Comparison of ENCODE assay signal across 10 cellular contexts in genomic region chr10:22623624-22624263, GRCh38.
DNase-seq lines count a peak whose midpoint lies in the region; ATAC-seq and TF ChIP-seq lines count a peak whose summit lies in the region.
"Had no signal": no experiment of that assay in that cellular context is flagged by ENCODE, and none has a peak within 500 bp of the region (broad histone marks: within the 10 kb centered on the region; RNA-seq: fewer than 3 reads in every experiment).

No MANE protein-coding gene starts in this region.

- no peaks in the 10 kb centered on the region for H3K36me3 ChIP-seq in heart right ventricle
- no peaks in the 10 kb centered on the region for H3K36me3 ChIP-seq in ascending aorta
- H3K36me3 ChIP-seq: vagina had no signal

- ATAC-seq in T-cell (replicated peaks in 1 of 4) (peak in 1 of 4 experiments; percentile 4), heart right ventricle (no peak), GM21723 (IDR thresholded peaks at IDR 0.05; ENCODE audit: unreplicated experiment) (no peak)
- no peak for ATAC-seq in stimulated activated memory B cell treated with anti-CD40 and anti-IgM and Interleukin-4, amounts not matched to agents 10 μg/mL and 1 μg/mL and 100 μg/mL, for 72 hours
- ATAC-seq: Right ventricle myocardium inferior had no signal

- H3K27ac Mint-ChIP-seq in T-cell (peak overlapping the region; percentile 96 to 98), endothelial cell (ENCODE audit: unreplicated experiment) (peak overlapping the region; percentile 98)
- peak overlapping the region; percentile 95 for H3K27ac Mint-ChIP-seq in stimulated activated memory B cell treated with anti-CD40 and anti-IgM and Interleukin-4, amounts not matched to agents 10 μg/mL and 1 μg/mL and 100 μg/mL, for 72 hours

- H3K9me3 ChIP-seq in heart right ventricle: no peaks in the 10 kb centered on the region
- no peaks in the 10 kb centered on the region for H3K9me3 ChIP-seq in ascending aorta
- H3K9me3 ChIP-seq: vagina had no signal

- DNase-seq in activated CD4-positive, alpha-beta T cell treated with anti-CD3 and anti-CD28 coated beads for 48 hours: peak; percentile 58
- DNase-seq in activated CD4-positive, alpha-beta T cell treated with anti-CD3 and anti-CD28 coated beads for 4 hours: no peak
- no peak for DNase-seq in T-cell
- no peak for DNase-seq in endothelial cell (ENCODE audit: low spot score)
- no peak for DNase-seq in heart right ventricle
- DNase-seq in ascending aorta (ENCODE audit: low spot score in 2 of 2): no peak

- POLR2A ChIA-PET in T-cell (lab: Charles Lee): interaction anchor here (0.6 to 1.3 kb wide), 11 partner anchors 8 to 190 kb away, joined by 3 to 6 read pairs (median 3); no protein-coding TSS in a partner anchor

- H3K36me3 Mint-ChIP-seq in T-cell (peaks cover 6% of the 10 kb centered on the region), endothelial cell (ENCODE audit: low read depth, unreplicated experiment) (peaks cover 3% of the 10 kb centered on the region)
- peaks cover 20% of the 10 kb centered on the region for H3K36me3 Mint-ChIP-seq in stimulated activated memory B cell treated with anti-CD40 and anti-IgM and Interleukin-4, amounts not matched to agents 10 μg/mL and 1 μg/mL and 100 μg/mL, for 72 hours

- H3K4me3 Mint-ChIP-seq in T-cell (peak overlapping the region in 2 of 3 donors; percentile 10 to 48), endothelial cell (ENCODE audit: unreplicated experiment) (no peak overlapping the region)
- H3K4me3 Mint-ChIP-seq in stimulated activated memory B cell treated with anti-CD40 and anti-IgM and Interleukin-4, amounts not matched to agents 10 μg/mL and 1 μg/mL and 100 μg/mL, for 72 hours: no peak overlapping the region

- no peaks in the 10 kb centered on the region for H3K27me3 Mint-ChIP-seq in T-cell
- no peaks in the 10 kb centered on the region for H3K27me3 Mint-ChIP-seq in endothelial cell (ENCODE audit: unreplicated experiment)
- H3K27me3 Mint-ChIP-seq in stimulated activated memory B cell treated with anti-CD40 and anti-IgM and Interleukin-4, amounts not matched to agents 10 μg/mL and 1 μg/mL and 100 μg/mL, for 72 hours: no peaks in the 10 kb centered on the region

- no peaks in the 10 kb centered on the region for H3K9me3 Mint-ChIP-seq in T-cell
- H3K9me3 Mint-ChIP-seq in endothelial cell (ENCODE audit: unreplicated experiment): no peaks in the 10 kb centered on the region
- no peaks in the 10 kb centered on the region for H3K9me3 Mint-ChIP-seq in stimulated activated memory B cell treated with anti-CD40 and anti-IgM and Interleukin-4, amounts not matched to agents 10 μg/mL and 1 μg/mL and 100 μg/mL, for 72 hours

- TF ChIP-seq CTCF in endothelial cell (IDR thresholded peaks at IDR 0.05; ENCODE audit: unreplicated experiment): no peak
- no peak for TF ChIP-seq CTCF in heart right ventricle (IDR thresholded peaks at IDR 0.05)
- no peak for TF ChIP-seq CTCF in ascending aorta (IDR thresholded peaks at IDR 0.05)

- H3K4me1 ChIP-seq in heart right ventricle (peaks cover 5 to 98% (median 51%) of the 10 kb centered on the region in 9 donors), ascending aorta (peaks cover 5 to 43% of the 10 kb centered on the region in 2 donors)

- CTCF ChIA-PET in T-cell (lab: Charles Lee): interaction anchor here (0.6 to 1.9 kb wide), 10 partner anchors 9 to 753 kb away, joined by 3 to 9 read pairs (median 3); no protein-coding TSS in a partner anchor

- H3K27ac ChIP-seq in heart right ventricle: peak overlapping the region in 1 of 10 donors; percentile 39
- no peak overlapping the region for H3K27ac ChIP-seq in ascending aorta

- intact Hi-C loops in heart right ventricle (cut with DNase I): loop anchor here in 3 of 10 donors (10.0 kb wide), 1 partner anchor 91 kb away; the partner anchor contains the start of gene PIP4K2A (in 3 of the 3)
- intact Hi-C loops in ascending aorta (cut with DNase I): no loop called here

- H3K4me1 Mint-ChIP-seq in T-cell (peaks cover 94 to 96% (median 95%) of the 10 kb centered on the region in 3 donors), endothelial cell (ENCODE audit: unreplicated experiment) (peaks cover 88% of the 10 kb centered on the region)
- peaks cover 78% of the 10 kb centered on the region for H3K4me1 Mint-ChIP-seq in stimulated activated memory B cell treated with anti-CD40 and anti-IgM and Interleukin-4, amounts not matched to agents 10 μg/mL and 1 μg/mL and 100 μg/mL, for 72 hours

- H3K4me3 ChIP-seq in heart right ventricle (no peak overlapping the region), ascending aorta (no peak overlapping the region)
- H3K4me3 ChIP-seq: vagina had no signal

- H3K27me3 ChIP-seq in heart right ventricle (no peaks in the 10 kb centered on the region), ascending aorta (no peaks in the 10 kb centered on the region)
- H3K27me3 ChIP-seq: vagina had no signal

- WGBS in heart right ventricle, 2 donors: 94 to 97% methylated on average over 5 of the region's 5 CpGs

Comparison
In these comparisons a context has a peak if more than half of its experiments do, and no peak if none do; other contexts are left out.
1. H3K4me3 Mint-ChIP-seq: peak in T-cell (2 of 3); none in endothelial cell (single experiment) and stimulated activated memory B cell treated with anti-CD40 and anti-IgM and Interleukin-4, amounts not matched to agents 10 μg/mL and 1 μg/mL and 100 μg/mL, for 72 hours (single experiment).
2. Peak in every context shown above with its lines, with median percentiles within 50 percentile points of each other: H3K27ac Mint-ChIP-seq.